Comparison of ENCODE assay signal across 8 cellular contexts in the genomic region with DNA sequence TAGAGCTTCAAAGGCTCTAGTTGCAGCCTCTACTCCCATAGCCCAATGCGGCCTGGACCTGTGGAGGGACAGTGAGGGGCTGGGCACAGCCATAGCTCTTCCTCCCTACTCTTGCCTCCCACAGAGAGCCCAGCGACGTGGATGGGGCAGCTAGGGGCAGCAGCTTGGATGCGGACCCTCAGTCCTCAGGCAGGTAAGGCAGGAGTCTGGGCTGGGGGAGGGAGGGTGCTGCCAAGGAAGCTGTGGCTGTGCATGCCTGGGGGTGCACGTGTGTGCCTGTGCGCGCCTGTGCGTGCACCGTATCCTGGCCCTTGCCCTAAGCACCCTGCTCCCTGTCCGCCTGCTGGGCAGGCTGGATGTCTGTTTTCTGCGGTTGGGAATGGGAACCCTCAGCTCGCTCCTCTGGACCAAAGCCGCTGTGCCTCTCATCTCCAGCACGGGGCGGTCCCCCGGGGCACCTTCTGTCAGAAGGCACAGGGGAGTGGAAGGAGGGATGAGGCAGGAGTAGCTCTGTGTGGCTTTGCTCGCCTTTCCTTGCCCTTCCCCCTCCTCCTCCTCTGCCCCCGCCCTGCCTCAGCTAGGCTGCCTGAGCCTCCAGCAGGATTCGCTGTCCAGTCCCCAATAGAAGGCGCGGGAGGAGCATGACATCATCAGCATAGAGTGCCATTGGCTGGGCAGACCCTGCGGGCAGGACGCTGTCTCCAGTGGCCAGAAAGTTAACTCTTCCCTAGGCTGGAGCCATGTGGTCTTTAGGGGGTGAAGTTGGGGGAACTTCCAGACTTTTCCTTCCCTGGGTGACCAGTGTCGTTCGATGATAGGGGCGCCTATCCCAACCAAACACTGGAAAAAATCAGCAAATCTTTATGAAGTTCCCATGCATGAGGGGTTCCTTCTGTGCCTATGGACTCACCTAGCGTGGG. TPM values are rescaled to one million over a fixed set of nuclear protein-coding genes. Genes with fewer than 3 reads are reported as not detected.
A peak's percentile ranks its signal among the peaks of the same experiment; 100 is the strongest.
DNase-seq lines count a peak whose midpoint lies in the region; ATAC-seq and TF ChIP-seq lines count a peak whose summit lies in the region.

No MANE protein-coding gene starts in this region.

- WGBS in HUES64 = 12% methylated on average over 27 of the region's 27 CpGs
- WGBS in mammary epithelial cell (ENCODE audit: low coverage, missing lambda C conversion rate) = 3% methylated on average over 13 of the region's 27 CpGs
- no CpG with 5 or more reads among the region's 27 CpGs for WGBS in iPS DF 6.9 (ENCODE audit: insufficient coverage, insufficient read length)

- peak overlapping the region; percentile 81 for H2AFZ ChIP-seq in mammary epithelial cell (ENCODE audit: low read depth, low read length)

- dilution Hi-C loops in mammary epithelial cell (cut with HindIII; ENCODE audit: low sequenced_read_pairs) = no loop called here

- in situ Hi-C loops in mammary epithelial cell (cut with MboI; ENCODE audit: low sequenced_read_pairs in 2 of 2) = no loop called here

- peaks cover under 1% of the 10 kb centered on the region for H3K79me2 ChIP-seq in mammary epithelial cell (ENCODE audit: insufficient read depth, low read length)

- H3K27ac ChIP-seq in HUES64 (ENCODE audit: low read depth, low read length) (no peak overlapping the region), mammary epithelial cell (ENCODE audit: insufficient read depth, low read depth, low read length) (peak overlapping the region; percentile 34), iPS DF 6.9 (ENCODE audit: low read length) (no peak overlapping the region)

- peak overlapping the region; percentile 97 for H3K4me2 ChIP-seq in mammary epithelial cell (ENCODE audit: insufficient read depth, low read depth, low read length)

- H4K20me1 ChIP-seq in mammary epithelial cell (ENCODE audit: insufficient read depth, low read length) = no peaks in the 10 kb centered on the region

- CTCF ChIA-PET in mammary epithelial cell (lab: Charles Lee; ENCODE audit: low non-redundant PET) = interaction anchor here (0.7 to 1.5 kb wide), 2 partner anchors 17 to 19 kb away, joined by 4 to 5 read pairs; no protein-coding TSS in a partner anchor

- intact Hi-C loops in mammary epithelial cell (cut with micrococcal nuclease) = loop anchor here (1.0 kb wide), 1 partner anchor 8 kb away; no protein-coding TSS in a partner anchor

- peak in 1 of 2 donors; percentile 35 for TF ChIP-seq CTCF in mammary epithelial cell (conservative IDR thresholded peaks at IDR 0.05 in 1 of 2, IDR thresholded peaks at IDR 0.05 in 1 of 2; ENCODE audit: extremely low read depth in 1 of 2, insufficient read depth in 1 of 2, low read depth in 1 of 2, low read length in 2 of 2)

- no peaks in the 10 kb centered on the region for H3K9me3 ChIP-seq in HUES64 (ENCODE audit: insufficient read depth, low read depth, low read length)
- H3K9me3 ChIP-seq in mammary epithelial cell (replicated peaks; ENCODE audit: insufficient read depth, low read length) = no peaks in the 10 kb centered on the region
- H3K9me3 ChIP-seq in iPS DF 6.9 (ENCODE audit: control insufficient read depth, insufficient read depth, low read length) = no peaks in the 10 kb centered on the region

- no peak for ATAC-seq in GM18870 (IDR thresholded peaks at IDR 0.05; ENCODE audit: unreplicated experiment)

- peak; percentile 95 for DNase-seq in DMS53 (lab: John Stamatoyannopoulos, UW)
- peak; percentile 84 for DNase-seq in NOMO-1 treated with dmso at 0.1 percent for 144 hours (lab: John Stamatoyannopoulos, UW; ENCODE audit: unreplicated experiment)
- peak; percentile 92 for DNase-seq in mammary epithelial cell
- DNase-seq in iPS DF 6.9 (ENCODE audit: low read depth, low spot score) = peak; percentile 96
- DNase-seq in putamen (ENCODE audit: low spot score) = peak; percentile 97
- no peak for DNase-seq in activated CD8-positive, alpha-beta memory T cell treated with anti-CD3 and anti-CD28 coated beads for 24 hours

- H3K4me1 ChIP-seq in HUES64 (ENCODE audit: insufficient read depth, low read length) = peaks cover 16% of the 10 kb centered on the region
- H3K4me1 ChIP-seq in mammary epithelial cell (ENCODE audit: insufficient read depth, low read length) = peaks cover 24% of the 10 kb centered on the region
- H3K4me1 ChIP-seq in iPS DF 6.9 (ENCODE audit: control insufficient read depth, insufficient read depth, low read length) = peaks cover 6% of the 10 kb centered on the region

- no TSS peak for BruUV-seq in mammary epithelial cell (replicated peaks; lab: Mats Ljungman, UMichigan)

- H3K27me3 ChIP-seq in HUES64 (ENCODE audit: insufficient read depth, low read length) (peaks cover 42% of the 10 kb centered on the region), mammary epithelial cell (ENCODE audit: insufficient read depth, low read length) (no peaks in the 10 kb centered on the region), iPS DF 6.9 (ENCODE audit: control insufficient read depth, insufficient read depth, low read length) (peaks cover 14% of the 10 kb centered on the region; the same call in 1 of the 2 replicates)

- H3K4me3 ChIP-seq in HUES64 (ENCODE audit: low read length) (peak overlapping the region; percentile 53), mammary epithelial cell (replicated peaks in 1 of 3; ENCODE audit: insufficient read depth in 1 of 3, low read depth in 2 of 3, low read length in 3 of 3) (peak overlapping the region in 2 of 3 experiments; percentile 36 to 40), iPS DF 6.9 (ENCODE audit: low read length) (peak overlapping the region; percentile 8; the same call in 1 of the 2 replicates)

- H3K36me3 ChIP-seq in HUES64 (ENCODE audit: insufficient read depth, low read length) (no peaks in the 10 kb centered on the region), mammary epithelial cell (ENCODE audit: insufficient read depth, low read length) (no peaks in the 10 kb centered on the region), iPS DF 6.9 (ENCODE audit: control insufficient read depth, insufficient read depth, low read length) (no peaks in the 10 kb centered on the region)

- no peak overlapping the region for H3K9ac ChIP-seq in HUES64 (ENCODE audit: low read depth, low read length)
- H3K9ac ChIP-seq in mammary epithelial cell (ENCODE audit: insufficient read depth, low read length) = peak overlapping the region; percentile 52

RNA-seq across cellular contexts. Expression of gene PRCD, which starts 0.8 kb away (rescaled TPM):
- not detected for polyA plus RNA-seq in HUES64 (2013, experiment 1 of 2)
- polyA plus RNA-seq in HUES64 (2013, experiment 2 of 2) = 0.51 TPM
- 1 to 10 TPM in 1 of 2 donors, under 1 TPM in 1; 0.66 to 1.2 TPM for total RNA-seq in mammary epithelial cell
- 0.71 TPM for polyA plus RNA-seq in mammary epithelial cell
- polyA minus RNA-seq in mammary epithelial cell = not detected

RNA-seq across cellular contexts. Expression of gene CYGB, which starts 3.1 kb away (rescaled TPM):
- 1.4 TPM for polyA plus RNA-seq in HUES64 (2013, experiment 1 of 2)
- 1.9 TPM for polyA plus RNA-seq in HUES64 (2013, experiment 2 of 2)
- total RNA-seq in mammary epithelial cell = 10 to 100 TPM in 1 of 2 donors, 1 to 10 TPM in 1; 3.3 to 17.0 TPM
- polyA plus RNA-seq in mammary epithelial cell = 18.8 TPM
- 18.6 TPM for polyA minus RNA-seq in mammary epithelial cell

RNA-seq across cellular contexts. Expression of gene RHBDF2, which starts 39.4 kb away (rescaled TPM):
- polyA plus RNA-seq in HUES64 (2013, experiment 1 of 2) = 8.4 TPM
- polyA plus RNA-seq in HUES64 (2013, experiment 2 of 2) = 10.8 TPM
- 10 to 100 TPM; 22.0 to 51.3 TPM for total RNA-seq in mammary epithelial cell
- 30.6 TPM for polyA plus RNA-seq in mammary epithelial cell
- polyA minus RNA-seq in mammary epithelial cell = 21.1 TPM

RNA-seq across cellular contexts. Expression of gene ST6GALNAC2, which starts 45.0 kb away (rescaled TPM):
- 0.50 TPM for polyA plus RNA-seq in HUES64 (2013, experiment 1 of 2)
- polyA plus RNA-seq in HUES64 (2013, experiment 2 of 2) = 1.1 TPM
- total RNA-seq in mammary epithelial cell = 100 to 1,000 TPM in 1 of 2 donors, 10 to 100 TPM in 1; 65.1 to 221 TPM
- 48.7 TPM for polyA plus RNA-seq in mammary epithelial cell
- polyA minus RNA-seq in mammary epithelial cell = 31.0 TPM
